ENCODE assay signal across 1 cellular context in genomic region chr22:20320659-20321551, GRCh38.
TF ChIP-seq lines count a peak whose summit lies in the region.
"Not testable (repeated sequence)": the region's sequence is repeated elsewhere in the genome, so short reads cannot be mapped to it uniquely, and the experiment has no call there.

No MANE protein-coding gene starts in this region.

TF ChIP-seq in HepG2, 621 proteins besides CTCF, POLR2A, EP300 and RAD21:
- TF ChIP-seq DMAP1 (CRISPR knock-in tag; IDR thresholded peaks at IDR 0.05) (0 out of 2 replicates have a peak, but pooled peaks have one; percentile 7), ZNF558 (CRISPR knock-in tag; IDR thresholded peaks at IDR 0.05; ENCODE audit: borderline replicate concordance) (0 out of 2 replicates have a peak, but pooled peaks have one; percentile 2), ZNF605 (CRISPR knock-in tag; IDR thresholded peaks at IDR 0.05) (0 out of 2 replicates have a peak, but pooled peaks have one; percentile 18), USF2 (CRISPR knock-in tag; IDR thresholded peaks at IDR 0.05; ENCODE audit: borderline replicate concordance) (0 out of 2 replicates have a peak, but pooled peaks have one; percentile 7)
- not testable (repeated sequence) for TF ChIP-seq USF2 (IDR thresholded peaks at IDR 0.05; ENCODE audit: low read depth, low read length)
